In the genomic region with DNA sequence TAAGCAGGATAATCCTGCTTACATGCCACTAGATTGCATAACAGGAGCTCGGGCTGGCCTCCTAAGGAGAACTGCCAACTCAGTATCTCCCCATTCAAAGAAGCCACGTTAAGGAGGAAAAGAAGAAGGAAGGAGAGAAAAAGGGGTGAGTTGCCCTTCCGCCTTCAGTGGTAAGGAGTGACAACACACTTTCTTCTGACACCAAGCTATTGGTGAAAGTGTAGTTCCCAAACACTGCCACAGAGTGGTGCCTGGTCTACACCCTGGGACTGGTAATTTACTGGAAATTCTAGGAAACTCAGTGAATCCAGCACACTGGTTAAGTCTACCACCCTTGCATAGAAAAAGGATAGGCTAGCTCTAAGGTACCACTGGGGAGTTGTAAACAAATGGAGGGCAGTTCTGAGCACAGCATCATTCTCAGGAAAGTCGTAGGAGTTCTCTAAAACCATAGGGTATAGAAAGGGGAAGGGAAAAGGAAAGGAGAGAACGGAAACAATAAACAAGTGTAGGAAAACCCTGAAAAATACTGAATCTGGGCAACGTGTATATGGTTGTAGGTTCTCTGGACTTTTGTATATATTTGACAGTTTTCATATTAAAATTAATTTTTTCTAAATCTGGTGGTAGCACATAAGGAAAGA, we compare ENCODE assay signal across 8 cellular contexts. TPM values are rescaled to one million over a fixed set of nuclear protein-coding genes. Genes with fewer than 3 reads are reported as not detected.
DNase-seq lines count a peak whose midpoint lies in the region; TF ChIP-seq lines count a peak whose summit lies in the region.
"Had no signal": no experiment of that assay in that cellular context is flagged by ENCODE, and none has a peak within 500 bp of the region (broad histone marks: within the 10 kb centered on the region; RNA-seq: fewer than 3 reads in every experiment).

No MANE protein-coding gene starts in this region.

- intact Hi-C loops in spleen (cut with DNase I; ENCODE audit: low total_unique reads) = loop anchor here (5.0 kb wide), 1 partner anchor 152 kb away; no protein-coding TSS in a partner anchor

- H3K9me3 ChIP-seq in H9 (ENCODE audit: control insufficient read depth, low read depth, low read length) = no peaks in the 10 kb centered on the region
- H3K9me3 ChIP-seq in spleen = no peaks in the 10 kb centered on the region
- H3K9me3 ChIP-seq: neutrophil had no signal

- no peak overlapping the region for H2AK5ac ChIP-seq in H9 (ENCODE audit: insufficient read length, low read length)

- H3K27ac Mint-ChIP-seq in H9 = no peak overlapping the region

- TF ChIP-seq CTCF in GM12874 (IDR thresholded peaks at IDR 0.05; ENCODE audit: insufficient read depth, low read depth, low read length) (peak; percentile 74), H9 (conservative IDR thresholded peaks at IDR 0.05) (peak; percentile 85), LNCAP (IDR thresholded peaks at IDR 0.05) (peak; percentile 80), spleen (IDR thresholded peaks at IDR 0.05 in 8 of 11, conservative IDR thresholded peaks at IDR 0.05 in 3 of 11) (peak; percentile 36 to 85 (median 78))

- H2BK120ac ChIP-seq in H9 (ENCODE audit: low read depth, low read length, poor library complexity, severe bottlenecking) = no peak overlapping the region

- H2BK5ac ChIP-seq in H9 (ENCODE audit: insufficient read length, low read length) = no peak overlapping the region

- H3K4me1 ChIP-seq in H9 (ENCODE audit: insufficient read depth, low read length) (peaks cover 8% of the 10 kb centered on the region; the same call in 1 of the 2 replicates), spleen (peaks cover 11 to 81% (median 28%) of the 10 kb centered on the region in 6 donors)

- H3K27me3 ChIP-seq in H9 (ENCODE audit: insufficient read depth, low read length) (no peaks in the 10 kb centered on the region), spleen (replicated peaks in 1 of 7) (no peaks in the 10 kb centered on the region)

- no peak overlapping the region for H2BK15ac ChIP-seq in H9 (ENCODE audit: low read depth, low read length)

- WGBS in H9 (ENCODE audit: extremely low coverage, insufficient read length, low lambda C conversion rate) = no CpG with 5 or more reads among the region's 6 CpGs
- 23 to 32% (median 24%) methylated on average over 6 of the region's 6 CpGs for WGBS in spleen, 5 donors

- H2BK20ac ChIP-seq in H9 (ENCODE audit: low read depth, low read length, poor library complexity, severe bottlenecking) = no peak overlapping the region

- no peaks in the 10 kb centered on the region for H3K23me2 ChIP-seq in H9 (ENCODE audit: insufficient read length, low read depth, low read length, poor library complexity, severe bottlenecking)

- H3K27me3 Mint-ChIP-seq in H9 (ENCODE audit: low read depth) = no peaks in the 10 kb centered on the region

- H3K79me2 ChIP-seq in H9 (ENCODE audit: insufficient read depth, low read length) = peaks cover 59% of the 10 kb centered on the region

- H4K20me1 ChIP-seq in H9 (ENCODE audit: control insufficient read depth, insufficient read depth, insufficient read length) = no peaks in the 10 kb centered on the region

- no peak overlapping the region for H3K18ac ChIP-seq in H9 (ENCODE audit: insufficient read length, low read depth, low read length)

- H3K4me3 ChIP-seq in spleen = no peak overlapping the region

- H3K14ac ChIP-seq in H9 (ENCODE audit: insufficient read depth, low read length) = no peak overlapping the region

- no peak overlapping the region for H4K5ac ChIP-seq in H9 (ENCODE audit: insufficient read length, low read depth, low read length)

- H2BK12ac ChIP-seq in H9 (ENCODE audit: insufficient read length, low read depth, low read length) = no peak overlapping the region

- H3K4ac ChIP-seq in H9 (ENCODE audit: low read depth, low read length) = no peak overlapping the region

- no peak overlapping the region for H4K8ac ChIP-seq in H9 (replicated peaks; ENCODE audit: insufficient read length, low read depth, low read length)

- H3K4me1 Mint-ChIP-seq in H9 = peaks cover 46 to 49% of the 10 kb centered on the region in 2 experiments

- H3K27ac ChIP-seq in H9 (ENCODE audit: insufficient read length, low read depth, low read length) (no peak overlapping the region), spleen (no peak overlapping the region)
- H3K27ac ChIP-seq: neutrophil had no signal

- H3K56ac ChIP-seq in H9 (ENCODE audit: insufficient read length, low read depth, low read length) = no peak overlapping the region

- no peak for TF ChIP-seq POLR2A in spleen (IDR thresholded peaks at IDR 0.05)

- no peak overlapping the region for H3K4me3 Mint-ChIP-seq in H9

- no peaks in the 10 kb centered on the region for H3K9me3 Mint-ChIP-seq in H9

- H2AFZ ChIP-seq in H9 (ENCODE audit: low read length) = no peak overlapping the region

- H3K4me2 ChIP-seq in H9 (ENCODE audit: insufficient read depth, insufficient read length, low read length) = no peak overlapping the region

- no peak overlapping the region for H3K9ac ChIP-seq in H9 (ENCODE audit: extremely low read depth, insufficient read length, low read length)

- H3K36me3 Mint-ChIP-seq in H9 (ENCODE audit: insufficient read depth in 1 of 3, low read depth in 3 of 3) = peaks cover 0 to 4% (median 0%) of the 10 kb centered on the region in 3 experiments; a peak in 2 of 7 replicates

- no peak overlapping the region for H3K23ac ChIP-seq in H9 (ENCODE audit: insufficient read length, low read depth, low read length)

- H3K36me3 ChIP-seq in spleen = no peaks in the 10 kb centered on the region
- H3K36me3 ChIP-seq: neutrophil had no signal

- no peak overlapping the region for H4K91ac ChIP-seq in H9 (ENCODE audit: insufficient read length, low read depth, low read length)

- H3T11ph ChIP-seq in H9 (ENCODE audit: low read length) = no peak overlapping the region

- H3K79me1 ChIP-seq in H9 (ENCODE audit: insufficient read depth, low read depth, low read length, poor library complexity, severe bottlenecking) = peaks cover 10% of the 10 kb centered on the region

- DNase-seq in H9 = peak; percentile 75
- peak; percentile 78 for DNase-seq in SKM-1 treated with dmso at 0.1 percent for 144 hours (lab: John Stamatoyannopoulos, UW; ENCODE audit: unreplicated experiment)
- DNase-seq in astrocyte of the hippocampus (ENCODE audit: low read depth, low spot score) = peak; percentile 84
- DNase-seq in hypothalamus (lab: John Stamatoyannopoulos, UW) = peak in 40 of 51 donors; percentile 0 to 65 (median 20)
- DNase-seq in spleen = no peak

RNA-seq across cellular contexts. Expression of gene RRAS2, which starts 58.2 kb away (rescaled TPM):
- 154 and 158 TPM in 2 replicates for total RNA-seq in H9 (2021)
- total RNA-seq in spleen = 10 to 100 TPM; 28.8 to 45.8 (median 42.0) TPM
- polyA plus RNA-seq in spleen = 10 to 100 TPM; 23.7 to 31.2 (median 27.9) TPM
